15 cellular contexts compared by ENCODE assay signal in genomic region chr20:58864346-58864745, GRCh38. TPM values are rescaled to one million over a fixed set of nuclear protein-coding genes. Genes with fewer than 3 reads are reported as not detected.
DNase-seq lines count a peak whose midpoint lies in the region; ATAC-seq and TF ChIP-seq lines count a peak whose summit lies in the region.
"Had no signal": no experiment of that assay in that cellular context is flagged by ENCODE, and none has a peak within 500 bp of the region (broad histone marks: within the 10 kb centered on the region; RNA-seq: fewer than 3 reads in every experiment).

No MANE protein-coding gene starts in this region.

- POLR2A ChIA-PET in activated CD8-positive, alpha-beta T cell treated with anti-CD3 and anti-CD28 coated beads for 36 hours (lab: Charles Lee) = no interaction called here
- POLR2A ChIA-PET in activated CD8-positive, alpha-beta T cell treated with anti-CD3 and anti-CD28 coated beads, Interleukin-2, amount 10 ng/mL, durations not matched to agents 7 days and 5 days (lab: Charles Lee) = interaction anchor here (0.7 kb wide), 1 partner anchor 310 kb away, joined by 3 read pairs; no protein-coding TSS in a partner anchor

- H3K9me3 Mint-ChIP-seq in activated CD8-positive, alpha-beta T cell treated with anti-CD3 and anti-CD28 coated beads for 36 hours = no peaks in the 10 kb centered on the region
- H3K9me3 Mint-ChIP-seq in activated CD8-positive, alpha-beta T cell treated with anti-CD3 and anti-CD28 coated beads, Interleukin-2, amount 10 ng/mL, durations not matched to agents 7 days and 5 days (ENCODE audit: insufficient read depth) = no peaks in the 10 kb centered on the region
- no peaks in the 10 kb centered on the region for H3K9me3 Mint-ChIP-seq in neural crest cell
- no peaks in the 10 kb centered on the region for H3K9me3 Mint-ChIP-seq in stimulated activated memory B cell treated with anti-CD40 and anti-IgM and Interleukin-4, amounts not matched to agents 10 μg/mL and 1 μg/mL and 100 μg/mL, for 72 hours
- H3K9me3 Mint-ChIP-seq: activated CD4-positive, alpha-beta memory T cell treated with anti-CD3 and anti-CD28 coated beads for 36 hours had no signal

- H3K4me3 Mint-ChIP-seq in activated CD8-positive, alpha-beta T cell treated with anti-CD3 and anti-CD28 coated beads for 36 hours = no peak overlapping the region
- H3K4me3 Mint-ChIP-seq in activated CD8-positive, alpha-beta T cell treated with anti-CD3 and anti-CD28 coated beads, Interleukin-2, amount 10 ng/mL, durations not matched to agents 7 days and 5 days = no peak overlapping the region
- no peak overlapping the region for H3K4me3 Mint-ChIP-seq in neural crest cell
- H3K4me3 Mint-ChIP-seq in stimulated activated memory B cell treated with anti-CD40 and anti-IgM and Interleukin-4, amounts not matched to agents 10 μg/mL and 1 μg/mL and 100 μg/mL, for 72 hours = no peak overlapping the region
- H3K4me3 Mint-ChIP-seq: activated CD4-positive, alpha-beta memory T cell treated with anti-CD3 and anti-CD28 coated beads for 36 hours; activated naive CD8-positive, alpha-beta T cell had no signal

- CTCF ChIA-PET in activated CD8-positive, alpha-beta T cell treated with anti-CD3 and anti-CD28 coated beads for 36 hours (lab: Charles Lee) = interaction anchor here (0.7 to 1.5 kb wide), 6 partner anchors 8 to 344 kb away, joined by 3 to 7 read pairs (median 4); no protein-coding TSS in a partner anchor
- CTCF ChIA-PET in activated CD8-positive, alpha-beta T cell treated with anti-CD3 and anti-CD28 coated beads, Interleukin-2, amount 10 ng/mL, durations not matched to agents 7 days and 5 days (lab: Charles Lee) = interaction anchor here (0.5 to 2.1 kb wide), 8 partner anchors 11 to 540 kb away, joined by 3 to 8 read pairs (median 4); no protein-coding TSS in a partner anchor

- no peak overlapping the region for H3K27ac ChIP-seq in VCaP
- H3K27ac ChIP-seq: BLaER1, SK-N-MC had no signal

- no peak for DNase-seq in activated CD8-positive, alpha-beta T cell treated with anti-CD3 and anti-CD28 coated beads for 36 hours
- no peak for DNase-seq in activated CD8-positive, alpha-beta T cell treated with anti-CD3 and anti-CD28 coated beads, Interleukin-2, amount 10 ng/mL, durations not matched to agents 7 days and 5 days
- DNase-seq in neural crest cell (ENCODE audit: low read depth, low spot score) = no peak
- DNase-seq: activated CD4-positive, alpha-beta memory T cell treated with anti-CD3 and anti-CD28 coated beads for 36 hours; head of caudate nucleus; mesenchymal stem cell; NCI-H2081 treated with DMSO at 0.1 percent for 48 hours had no signal

- peak; percentile 26 for TF ChIP-seq CTCF in activated CD8-positive, alpha-beta T cell treated with anti-CD3 and anti-CD28 coated beads for 36 hours (IDR thresholded peaks at IDR 0.05)
- peak; percentile 82 for TF ChIP-seq CTCF in VCaP (conservative IDR thresholded peaks at IDR 0.05)
- peak; percentile 33 for TF ChIP-seq CTCF in neural crest cell (conservative IDR thresholded peaks at IDR 0.05)

- no peaks in the 10 kb centered on the region for H3K36me3 Mint-ChIP-seq in activated CD8-positive, alpha-beta T cell treated with anti-CD3 and anti-CD28 coated beads for 36 hours (ENCODE audit: low read depth)
- H3K36me3 Mint-ChIP-seq in activated CD8-positive, alpha-beta T cell treated with anti-CD3 and anti-CD28 coated beads, Interleukin-2, amount 10 ng/mL, durations not matched to agents 7 days and 5 days (ENCODE audit: low read depth) = no peaks in the 10 kb centered on the region
- no peaks in the 10 kb centered on the region for H3K36me3 Mint-ChIP-seq in neural crest cell (ENCODE audit: low read depth)
- no peaks in the 10 kb centered on the region for H3K36me3 Mint-ChIP-seq in stimulated activated memory B cell treated with anti-CD40 and anti-IgM and Interleukin-4, amounts not matched to agents 10 μg/mL and 1 μg/mL and 100 μg/mL, for 72 hours
- H3K36me3 Mint-ChIP-seq: activated CD4-positive, alpha-beta memory T cell treated with anti-CD3 and anti-CD28 coated beads for 36 hours had no signal

- no peak overlapping the region for H3K27ac Mint-ChIP-seq in activated CD8-positive, alpha-beta T cell treated with anti-CD3 and anti-CD28 coated beads for 36 hours
- H3K27ac Mint-ChIP-seq in activated CD8-positive, alpha-beta T cell treated with anti-CD3 and anti-CD28 coated beads, Interleukin-2, amount 10 ng/mL, durations not matched to agents 7 days and 5 days = no peak overlapping the region
- H3K27ac Mint-ChIP-seq in neural crest cell (ENCODE audit: unreplicated experiment) = no peak overlapping the region
- no peak overlapping the region for H3K27ac Mint-ChIP-seq in stimulated activated memory B cell treated with anti-CD40 and anti-IgM and Interleukin-4, amounts not matched to agents 10 μg/mL and 1 μg/mL and 100 μg/mL, for 72 hours
- H3K27ac Mint-ChIP-seq: activated CD4-positive, alpha-beta memory T cell treated with anti-CD3 and anti-CD28 coated beads for 36 hours; activated naive CD8-positive, alpha-beta T cell had no signal

- intact Hi-C loops in activated CD8-positive, alpha-beta T cell treated with anti-CD3 and anti-CD28 coated beads for 36 hours (cut with micrococcal nuclease) = no loop called here

- no peaks in the 10 kb centered on the region for H3K4me1 Mint-ChIP-seq in activated CD8-positive, alpha-beta T cell treated with anti-CD3 and anti-CD28 coated beads for 36 hours (ENCODE audit: low read depth)
- no peaks in the 10 kb centered on the region for H3K4me1 Mint-ChIP-seq in activated CD8-positive, alpha-beta T cell treated with anti-CD3 and anti-CD28 coated beads, Interleukin-2, amount 10 ng/mL, durations not matched to agents 7 days and 5 days (ENCODE audit: low read depth)
- H3K4me1 Mint-ChIP-seq in neural crest cell = peaks cover 15% of the 10 kb centered on the region
- no peaks in the 10 kb centered on the region for H3K4me1 Mint-ChIP-seq in stimulated activated memory B cell treated with anti-CD40 and anti-IgM and Interleukin-4, amounts not matched to agents 10 μg/mL and 1 μg/mL and 100 μg/mL, for 72 hours

- no peak for ATAC-seq in activated CD8-positive, alpha-beta T cell treated with anti-CD3 and anti-CD28 coated beads for 36 hours
- no peak for ATAC-seq in activated CD8-positive, alpha-beta T cell treated with anti-CD3 and anti-CD28 coated beads, Interleukin-2, amount 10 ng/mL, durations not matched to agents 7 days and 5 days
- ATAC-seq in HG02884 (IDR thresholded peaks at IDR 0.05; ENCODE audit: unreplicated experiment) = no peak
- no peak for ATAC-seq in stimulated activated memory B cell treated with anti-CD40 and anti-IgM and Interleukin-4, amounts not matched to agents 10 μg/mL and 1 μg/mL and 100 μg/mL, for 72 hours
- no peak for ATAC-seq in GM21367 (IDR thresholded peaks at IDR 0.05; ENCODE audit: unreplicated experiment)

- H3K27me3 Mint-ChIP-seq in activated CD8-positive, alpha-beta T cell treated with anti-CD3 and anti-CD28 coated beads for 36 hours = peaks cover 19% of the 10 kb centered on the region
- peaks cover 35% of the 10 kb centered on the region for H3K27me3 Mint-ChIP-seq in activated CD8-positive, alpha-beta T cell treated with anti-CD3 and anti-CD28 coated beads, Interleukin-2, amount 10 ng/mL, durations not matched to agents 7 days and 5 days (ENCODE audit: low read depth)
- peaks cover 60% of the 10 kb centered on the region for H3K27me3 Mint-ChIP-seq in neural crest cell (ENCODE audit: low read depth)
- H3K27me3 Mint-ChIP-seq in stimulated activated memory B cell treated with anti-CD40 and anti-IgM and Interleukin-4, amounts not matched to agents 10 μg/mL and 1 μg/mL and 100 μg/mL, for 72 hours = peaks cover 42% of the 10 kb centered on the region

- TF ChIP-seq EP300 in Ishikawa (IDR thresholded peaks at IDR 0.05; ENCODE audit: borderline replicate concordance) = no peak

- TF ChIP-seq RAD21 in Ishikawa (IDR thresholded peaks at IDR 0.05; ENCODE audit: low read depth) = peak; percentile 54

TF ChIP-seq in Ishikawa, 13 proteins besides CTCF, POLR2A, EP300 and RAD21:
- no peak for TF ChIP-seq YY1 (IDR thresholded peaks at IDR 0.05; ENCODE audit: low read depth)

RNA-seq across cellular contexts. Expression of gene GNAS, which starts 11.8 kb away (rescaled TPM):
- 100 to 1,000 TPM; 703 to 723 TPM for total RNA-seq in activated CD8-positive, alpha-beta T cell treated with anti-CD3 and anti-CD28 coated beads for 36 hours
- total RNA-seq in activated CD8-positive, alpha-beta T cell treated with anti-CD3 and anti-CD28 coated beads, Interleukin-2, amount 10 ng/mL, durations not matched to agents 7 days and 5 days = 100 to 1,000 TPM; 912 to 952 TPM
- 1,339 and 1,425 TPM in 2 replicates for total RNA-seq in neural crest cell

RNA-seq across cellular contexts. Expression of gene GNAS-AS1, which starts 13.6 kb away (rescaled TPM):
- total RNA-seq in activated CD8-positive, alpha-beta T cell treated with anti-CD3 and anti-CD28 coated beads for 36 hours = 1 to 10 TPM; 1.7 to 2.0 TPM
- total RNA-seq in activated CD8-positive, alpha-beta T cell treated with anti-CD3 and anti-CD28 coated beads, Interleukin-2, amount 10 ng/mL, durations not matched to agents 7 days and 5 days = 1 to 10 TPM; 1.3 to 2.0 TPM
- total RNA-seq in neural crest cell = 3.8 and 6.3 TPM in 2 replicates

Comparison
In these comparisons a context has a peak if more than half of its experiments do, and no peak if none do; other contexts are left out.
1. CTCF ChIP-seq: peak in every context shown above with its lines; median percentile 82 in VCaP; 33 in neural crest cell; 26 in activated CD8-positive, alpha-beta T cell treated with anti-CD3 and anti-CD28 coated beads for 36 hours.